Comparison of ENCODE assay signal across 20 cellular contexts in the genomic region with DNA sequence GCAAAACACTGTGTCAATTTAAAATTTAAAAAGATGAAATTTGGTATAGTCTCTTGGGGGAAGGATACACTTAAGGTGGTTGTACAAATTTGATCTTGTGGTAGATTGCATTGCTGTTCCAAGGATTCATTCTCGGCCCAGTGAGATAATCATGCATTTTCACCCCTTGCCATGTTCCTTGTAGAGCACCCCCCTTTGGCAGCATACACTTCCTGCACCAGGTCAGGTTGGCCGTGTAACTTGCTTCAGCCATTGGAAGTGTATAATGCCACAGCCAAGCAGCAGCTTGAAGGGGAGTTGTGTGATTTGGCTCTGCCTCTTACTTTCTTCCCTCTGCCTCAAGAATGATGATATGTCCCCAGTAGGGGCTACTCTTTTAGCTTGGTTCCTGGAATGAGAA. TPM values are rescaled to one million over a fixed set of nuclear protein-coding genes. Genes with fewer than 3 reads are reported as not detected.
DNase-seq lines count a peak whose midpoint lies in the region; ATAC-seq and TF ChIP-seq lines count a peak whose summit lies in the region.
"Had no signal": no experiment of that assay in that cellular context is flagged by ENCODE, and none has a peak within 500 bp of the region (broad histone marks: within the 10 kb centered on the region; RNA-seq: fewer than 3 reads in every experiment).

No MANE protein-coding gene starts in this region.

- ATAC-seq in GM18907 (IDR thresholded peaks at IDR 0.05; ENCODE audit: unreplicated experiment): no peak
- ATAC-seq: activated T-helper 17 cell treated with anti-CD3 and anti-CD28 coated beads, Interleukin-2, amount 50 U/mL, for 72 hours; left ventricle myocardium superior had no signal

- H3K9me3 ChIP-seq in mesenchymal stem cell (ENCODE audit: control insufficient read depth, low read length): no peaks in the 10 kb centered on the region
- no peaks in the 10 kb centered on the region for H3K9me3 ChIP-seq in ascending aorta
- H3K9me3 ChIP-seq: neutrophil, vagina had no signal

- no peak overlapping the region for H3K9ac ChIP-seq in mesenchymal stem cell (ENCODE audit: low read length)

- no peaks in the 10 kb centered on the region for H3K36me3 Mint-ChIP-seq in HFFc6 (ENCODE audit: low read depth)
- H3K36me3 Mint-ChIP-seq: CD4-positive, alpha-beta memory T cell had no signal

- no peak overlapping the region for H3K4me3 Mint-ChIP-seq in HFFc6
- H3K4me3 Mint-ChIP-seq: activated T-helper 17 cell treated with anti-CD3 and anti-CD28 coated beads, Interleukin-2, amount 50 U/mL, for 72 hours; CD4-positive, alpha-beta memory T cell had no signal

- intact Hi-C loops in ascending aorta (cut with DNase I): loop anchor here (5.0 kb wide), 2 partner anchors 233 to 553 kb away; no protein-coding TSS in a partner anchor

- H3K27ac ChIP-seq in C4-2B (no peak overlapping the region), mesenchymal stem cell (ENCODE audit: low read length, poor library complexity, severe bottlenecking) (no peak overlapping the region), ascending aorta (no peak overlapping the region)
- H3K27ac ChIP-seq: neutrophil, vagina had no signal

- H3K4me1 ChIP-seq in mesenchymal stem cell (ENCODE audit: control insufficient read depth, insufficient read depth, low read depth, low read length): no peaks in the 10 kb centered on the region
- H3K4me1 ChIP-seq in ascending aorta: peaks cover 0 to 8% of the 10 kb centered on the region in 2 donors
- H3K4me1 ChIP-seq: vagina had no signal

- no peak overlapping the region for H2AFZ ChIP-seq in mesenchymal stem cell (ENCODE audit: low read depth, low read length)

- H4K8ac ChIP-seq in mesenchymal stem cell (ENCODE audit: low read length): no peak overlapping the region

- H2BK5ac ChIP-seq in mesenchymal stem cell (ENCODE audit: low read depth, low read length, poor library complexity, severe bottlenecking): no peak overlapping the region

- H3K27me3 Mint-ChIP-seq in HFFc6 (ENCODE audit: insufficient read depth): no peaks in the 10 kb centered on the region; the same call in 1 of the 2 replicates

- in situ Hi-C loops in astrocyte of the cerebellum (cut with HindIII; ENCODE audit: low sequenced_read_pairs): no loop called here

- H3K18ac ChIP-seq in mesenchymal stem cell (ENCODE audit: low read depth in 1 of 2, low read length in 2 of 2): no peak overlapping the region

- 87% methylated on average over 2 of the region's 2 CpGs for WGBS in mesenchymal stem cell

- no peak overlapping the region for H3K23ac ChIP-seq in mesenchymal stem cell (ENCODE audit: low read length in 2 of 2)

- no peak overlapping the region for H2BK15ac ChIP-seq in mesenchymal stem cell (ENCODE audit: low read depth, poor library complexity, severe bottlenecking)

- H3K4me1 Mint-ChIP-seq in HFFc6 (ENCODE audit: low read depth): peaks cover 25% of the 10 kb centered on the region
- H3K4me1 Mint-ChIP-seq: activated T-helper 17 cell treated with anti-CD3 and anti-CD28 coated beads, Interleukin-2, amount 50 U/mL, for 72 hours; CD4-positive, alpha-beta memory T cell had no signal

- H3K9me3 Mint-ChIP-seq in HFFc6: no peaks in the 10 kb centered on the region
- H3K9me3 Mint-ChIP-seq: activated T-helper 17 cell treated with anti-CD3 and anti-CD28 coated beads, Interleukin-2, amount 50 U/mL, for 72 hours had no signal

- no peak overlapping the region for H3K27ac Mint-ChIP-seq in HFFc6
- H3K27ac Mint-ChIP-seq: activated T-helper 17 cell treated with anti-CD3 and anti-CD28 coated beads, Interleukin-2, amount 50 U/mL, for 72 hours; CD4-positive, alpha-beta memory T cell had no signal

- H2AK5ac ChIP-seq in mesenchymal stem cell (ENCODE audit: low read length, severe bottlenecking): peak overlapping the region; percentile 2

- TF ChIP-seq CTCF in C4-2B (conservative IDR thresholded peaks at IDR 0.05): peak; percentile 11; the same call in 1 of the 2 replicates
- peak; percentile 29 for TF ChIP-seq CTCF in HFFc6 (IDR thresholded peaks at IDR 0.05)
- TF ChIP-seq CTCF in astrocyte of the cerebellum (IDR thresholded peaks at IDR 0.05; ENCODE audit: low read depth, low read length, missing control alignments): peak; percentile 3
- TF ChIP-seq CTCF in foreskin fibroblast (IDR thresholded peaks at IDR 0.05; ENCODE audit: low read depth, low read length): no peak
- no peak for TF ChIP-seq CTCF in ascending aorta (IDR thresholded peaks at IDR 0.05)

- no peak overlapping the region for H3K4me2 ChIP-seq in mesenchymal stem cell (ENCODE audit: low read length, poor library complexity, severe bottlenecking)

- H3K4ac ChIP-seq in mesenchymal stem cell (ENCODE audit: low read depth in 1 of 2, low read length in 2 of 2): no peak overlapping the region

- H3K79me1 ChIP-seq in mesenchymal stem cell (replicated peaks; ENCODE audit: low read length, poor library complexity, severe bottlenecking): no peaks in the 10 kb centered on the region

- no peak overlapping the region for H2BK120ac ChIP-seq in mesenchymal stem cell (ENCODE audit: low read depth, low read length)

- no peaks in the 10 kb centered on the region for H3K36me3 ChIP-seq in mesenchymal stem cell (ENCODE audit: control insufficient read depth in 1 of 2, insufficient read depth in 2 of 2, low read depth in 1 of 2, low read length in 2 of 2)
- no peaks in the 10 kb centered on the region for H3K36me3 ChIP-seq in ascending aorta
- H3K36me3 ChIP-seq: neutrophil, vagina had no signal

- no peak overlapping the region for H3K14ac ChIP-seq in mesenchymal stem cell (ENCODE audit: low read length in 2 of 2)

- no peak overlapping the region for H2BK12ac ChIP-seq in mesenchymal stem cell (ENCODE audit: low read length in 2 of 2)

- H3K27me3 ChIP-seq in mesenchymal stem cell (ENCODE audit: control insufficient read depth in 1 of 2, insufficient read depth in 1 of 2, low read length in 2 of 2) (no peaks in the 10 kb centered on the region), ascending aorta (no peaks in the 10 kb centered on the region)
- H3K27me3 ChIP-seq: vagina had no signal

- DNase-seq in HFFc6: no peak
- DNase-seq in astrocyte of the cerebellum (ENCODE audit: low read depth): no peak
- no peak for DNase-seq in mesenchymal stem cell
- no peak for DNase-seq in activated CD4-positive, CD25-positive, alpha-beta regulatory T cell treated with anti-CD3 and anti-CD28 coated beads, Interleukin-2, amount 50 U/mL, for 72 hours
- DNase-seq in foreskin fibroblast: no peak
- DNase-seq in ascending aorta (ENCODE audit: low spot score in 2 of 2): no peak
- DNase-seq: activated CD4-positive, alpha-beta T cell treated with anti-CD3 and anti-CD28 coated beads for 48 hours; CD4-positive, alpha-beta memory T cell; DMS79; left ventricle myocardium superior; NCI-H1694 treated with DMSO at 0.1 percent for 48 hours; NCI-H2227 treated with DMSO at 0.1 percent for 48 hours; stimulated activated CD4-positive, alpha-beta T cell treated with anti-CD3 and anti-CD28 coated beads, Interleukin-12 subunit alpha, Interleukin-12 subunit beta, amount 100 ng/mL, for 4 hours; substantia nigra; T1000 had no signal

- H3K4me3 ChIP-seq in astrocyte of the cerebellum (ENCODE audit: low read depth, low read length) (no peak overlapping the region), mesenchymal stem cell (ENCODE audit: insufficient read depth in 1 of 2, low read depth in 1 of 2, low read length in 2 of 2) (no peak overlapping the region), foreskin fibroblast (ENCODE audit: low read depth in 1 of 2, low read length in 2 of 2) (no peak overlapping the region), ascending aorta (no peak overlapping the region)
- H3K4me3 ChIP-seq: vagina had no signal

- H4K91ac ChIP-seq in mesenchymal stem cell (ENCODE audit: low read length): no peak overlapping the region

RNA-seq across cellular contexts. Expression of gene CCN2, which starts 21.9 kb away (rescaled TPM):
- 100 to 1,000 TPM; 493 to 923 (median 550) TPM for total RNA-seq in HFFc6 (2021; fragmentation: NEBNext Ultra II Directional; extraction: Animal tissue kit (Norgen Biotek cat#: 25700))
- 252 TPM for polyA plus RNA-seq in mesenchymal stem cell (2013, experiment 1 of 2)
- 259 TPM for polyA plus RNA-seq in mesenchymal stem cell (2013, experiment 2 of 2)
- 916 TPM for total RNA-seq in ascending aorta
- total RNA-seq: activated T-helper 17 cell treated with anti-CD3 and anti-CD28 coated beads, Interleukin-2, amount 50 U/mL, for 72 hours; CD4-positive, alpha-beta memory T cell had no signal
- polyA plus RNA-seq: CD4-positive, alpha-beta memory T cell had no signal

Comparison
In these comparisons a context has a peak if more than half of its experiments do, and no peak if none do; other contexts are left out.
1. CTCF ChIP-seq: peak in C4-2B (single experiment), HFFc6 (single experiment) and astrocyte of the cerebellum (single experiment); none in foreskin fibroblast (single experiment) and ascending aorta (0 of 3).